Comparison of ENCODE assay signal across 9 cellular contexts in genomic region chr10:35334297-35334696, GRCh38. TPM values are rescaled to one million over a fixed set of nuclear protein-coding genes. Genes with fewer than 3 reads are reported as not detected.
DNase-seq lines count a peak whose midpoint lies in the region; ATAC-seq and TF ChIP-seq lines count a peak whose summit lies in the region.
"Had no signal": no experiment of that assay in that cellular context is flagged by ENCODE, and none has a peak within 500 bp of the region (broad histone marks: within the 10 kb centered on the region; RNA-seq: fewer than 3 reads in every experiment).

No MANE protein-coding gene starts in this region.

- H3K9me3 ChIP-seq in RWPE2 (ENCODE audit: severe bottlenecking) (no peaks in the 10 kb centered on the region), left lung (no peaks in the 10 kb centered on the region)

- H3K79me1 ChIP-seq in mesendoderm (ENCODE audit: low read length) = peaks cover 8% of the 10 kb centered on the region

- H3K4me3 Mint-ChIP-seq in Calu3 (ENCODE audit: low read depth, unreplicated experiment) = peak overlapping the region; percentile 91
- peak overlapping the region; percentile 49 to 97 for H3K4me3 Mint-ChIP-seq in effector memory CD8-positive, alpha-beta T cell
- peak overlapping the region; percentile 63 for H3K4me3 Mint-ChIP-seq in progenitor cell of endocrine pancreas (ENCODE audit: low read depth)

- CTCF ChIA-PET in Calu3 (lab: Charles Lee) = no interaction called here

- H3K27ac Mint-ChIP-seq in Calu3 (ENCODE audit: unreplicated experiment) (peak overlapping the region; percentile 83), progenitor cell of endocrine pancreas (peak overlapping the region; percentile 5)
- H3K27ac Mint-ChIP-seq in effector memory CD8-positive, alpha-beta T cell = peak overlapping the region in 1 of 2 donors; percentile 10

- WGBS in mesendoderm (ENCODE audit: extremely low coverage, insufficient coverage, low lambda C conversion rate) = no CpG with 5 or more reads among the region's 1 CpG

- H3K27me3 ChIP-seq in RWPE2 (ENCODE audit: insufficient read depth, poor library complexity, severe bottlenecking) (no peaks in the 10 kb centered on the region), left lung (no peaks in the 10 kb centered on the region), mesendoderm (ENCODE audit: insufficient read depth, low read length, poor library complexity) (no peaks in the 10 kb centered on the region)

- no peak overlapping the region for H2BK15ac ChIP-seq in mesendoderm (replicated peaks; ENCODE audit: low read depth)

- H3K4me1 Mint-ChIP-seq in Calu3 (ENCODE audit: low read depth, unreplicated experiment) (peaks cover 45% of the 10 kb centered on the region), progenitor cell of endocrine pancreas (ENCODE audit: low read depth) (peaks cover 25% of the 10 kb centered on the region)
- H3K4me1 Mint-ChIP-seq in effector memory CD8-positive, alpha-beta T cell (ENCODE audit: low read depth in 2 of 2) = peaks cover 38 to 53% of the 10 kb centered on the region in 2 donors

- BruUV-seq in Calu3 (replicated peaks; lab: Mats Ljungman, UMichigan) = no TSS peak

- H2BK120ac ChIP-seq in mesendoderm (ENCODE audit: low read depth, low read length) = no peak overlapping the region

- intact Hi-C loops in Calu3 (cut with micrococcal nuclease; ENCODE audit: unreplicated experiment) = loop anchor here (5.0 kb wide), 1 partner anchor 88 kb away; no protein-coding TSS in a partner anchor
- intact Hi-C loops in left lung (cut with DNase I) = no loop called here

- ATAC-seq in RWPE2 (ENCODE audit: low read depth) (no peak), left lung (no peak), HG03354 (IDR thresholded peaks at IDR 0.05; ENCODE audit: poor library complexity, severe bottlenecking, unreplicated experiment) (no peak)
- ATAC-seq in effector memory CD8-positive, alpha-beta T cell (replicated peaks) = no peak

- no peak overlapping the region for H3K56ac ChIP-seq in mesendoderm (ENCODE audit: low read length)

- no peak overlapping the region for H4K8ac ChIP-seq in mesendoderm (ENCODE audit: low read depth, low read length)

- DNase-seq in Calu3 = no peak
- DNase-seq in RWPE2 (ENCODE audit: low spot score) = no peak
- DNase-seq in effector memory CD8-positive, alpha-beta T cell = no peak
- DNase-seq in progenitor cell of endocrine pancreas (ENCODE audit: low spot score, unreplicated experiment) = no peak
- no peak for DNase-seq in left lung
- no peak for DNase-seq in mesendoderm
- DNase-seq: GF-D8, NCI-H2081 had no signal

- H2BK5ac ChIP-seq in mesendoderm (ENCODE audit: low read length) = no peak overlapping the region

- no peak for TF ChIP-seq CTCF in Calu3 (IDR thresholded peaks at IDR 0.05; ENCODE audit: unreplicated experiment)
- TF ChIP-seq CTCF in RWPE2 (IDR thresholded peaks at IDR 0.05; ENCODE audit: poor library complexity, severe bottlenecking) = no peak
- no peak for TF ChIP-seq CTCF in progenitor cell of endocrine pancreas (IDR thresholded peaks at IDR 0.05; ENCODE audit: unreplicated experiment)
- no peak for TF ChIP-seq CTCF in left lung (IDR thresholded peaks at IDR 0.05)

- H3K27ac ChIP-seq in RWPE2 (ENCODE audit: poor library complexity, severe bottlenecking) (peak overlapping the region; percentile 76), left lung (no peak overlapping the region), mesendoderm (ENCODE audit: low read depth, low read length) (no peak overlapping the region)

- H3K36me3 ChIP-seq in RWPE2 (ENCODE audit: low read depth) (peaks cover 23% of the 10 kb centered on the region), left lung (no peaks in the 10 kb centered on the region), mesendoderm (ENCODE audit: control insufficient read depth, insufficient read depth, low read length) (no peaks in the 10 kb centered on the region)

- no peaks in the 10 kb centered on the region for H3K27me3 Mint-ChIP-seq in Calu3 (ENCODE audit: unreplicated experiment)
- no peaks in the 10 kb centered on the region for H3K27me3 Mint-ChIP-seq in effector memory CD8-positive, alpha-beta T cell
- no peaks in the 10 kb centered on the region for H3K27me3 Mint-ChIP-seq in progenitor cell of endocrine pancreas

- no peak overlapping the region for H3K4me2 ChIP-seq in mesendoderm (ENCODE audit: low read length)

- H3K79me2 ChIP-seq in mesendoderm (ENCODE audit: control insufficient read depth, insufficient read depth, low read length) = peaks cover 21% of the 10 kb centered on the region

- H3K9ac ChIP-seq in mesendoderm (ENCODE audit: low read length) = no peak overlapping the region

- H3K4ac ChIP-seq in mesendoderm (ENCODE audit: low read depth, low read length) = no peak overlapping the region

- no peak overlapping the region for H3K18ac ChIP-seq in mesendoderm (ENCODE audit: low read length)

- no peak overlapping the region for H4K5ac ChIP-seq in mesendoderm (ENCODE audit: low read length)

- peaks cover 29% of the 10 kb centered on the region for H3K4me1 ChIP-seq in RWPE2 (ENCODE audit: insufficient read depth, poor library complexity, severe bottlenecking)
- H3K4me1 ChIP-seq in left lung = peaks cover 21 to 55% of the 10 kb centered on the region in 2 donors
- peaks cover 2% of the 10 kb centered on the region for H3K4me1 ChIP-seq in mesendoderm (ENCODE audit: control insufficient read depth, low read depth, low read length)

- no peak overlapping the region for H2AK5ac ChIP-seq in mesendoderm (ENCODE audit: low read length)

- H3K4me3 ChIP-seq in RWPE2 (ENCODE audit: severe bottlenecking) (no peak overlapping the region), left lung (peak overlapping the region in 1 of 2 donors; percentile 87), mesendoderm (ENCODE audit: low read length) (no peak overlapping the region)

- H3K9me3 Mint-ChIP-seq in Calu3 (ENCODE audit: low read depth, unreplicated experiment) = no peaks in the 10 kb centered on the region
- H3K9me3 Mint-ChIP-seq in effector memory CD8-positive, alpha-beta T cell = no peaks in the 10 kb centered on the region
- no peaks in the 10 kb centered on the region for H3K9me3 Mint-ChIP-seq in progenitor cell of endocrine pancreas (ENCODE audit: low read depth)

- H3K23ac ChIP-seq in mesendoderm (ENCODE audit: low read length) = no peak overlapping the region

- H3K36me3 Mint-ChIP-seq in Calu3 (ENCODE audit: insufficient read depth, unreplicated experiment) = peaks cover 43% of the 10 kb centered on the region
- peaks cover 12% of the 10 kb centered on the region for H3K36me3 Mint-ChIP-seq in effector memory CD8-positive, alpha-beta T cell (ENCODE audit: insufficient read depth)
- H3K36me3 Mint-ChIP-seq in progenitor cell of endocrine pancreas (ENCODE audit: insufficient read depth) = peaks cover 6% of the 10 kb centered on the region

RNA-seq across cellular contexts. Expression of gene CCNY, which starts 2.0 kb away (rescaled TPM):
- 59.1 and 60.6 TPM in 2 replicates for total RNA-seq in Calu3 (2022)
- 59.4 and 60.7 TPM in 2 replicates for total RNA-seq in progenitor cell of endocrine pancreas
- total RNA-seq in left lung = 10 to 100 TPM; 60.9 to 68.1 TPM
- 36.6 TPM for polyA plus RNA-seq in mesendoderm (2013, experiment 1 of 2)
- polyA plus RNA-seq in mesendoderm (2013, experiment 2 of 2) = 36.9 TPM
